Comparison of ENCODE assay signal across 15 cellular contexts in genomic region chr2:28209312-28209711, GRCh38.
DNase-seq lines count a peak whose midpoint lies in the region; ATAC-seq, FAIRE-seq and TF ChIP-seq lines count a peak whose summit lies in the region.
"Had no signal": no experiment of that assay in that cellular context is flagged by ENCODE, and none has a peak within 500 bp of the region (broad histone marks: within the 10 kb centered on the region; RNA-seq: fewer than 3 reads in every experiment).

No MANE protein-coding gene starts in this region.

- H3K9me3 ChIP-seq in colonic mucosa (no peaks in the 10 kb centered on the region), small intestine (ENCODE audit: control insufficient read depth, low read depth) (no peaks in the 10 kb centered on the region)

- H3K36me3 ChIP-seq in colonic mucosa (no peaks in the 10 kb centered on the region), small intestine (ENCODE audit: control insufficient read depth in 2 of 2, insufficient read depth in 2 of 2, low read length in 2 of 2) (no peaks in the 10 kb centered on the region)

- H3K4me1 Mint-ChIP-seq in natural killer cell treated with Interleukin-12 subunit alpha and Interleukin-12 subunit beta and Interleukin-15 and Interleukin-18, amount 100 ng/mL, for 72 hours (ENCODE audit: low read depth in 2 of 2): peaks cover 5 to 12% of the 10 kb centered on the region in 2 donors
- H3K4me1 Mint-ChIP-seq: B cell, H9 had no signal

- no peaks in the 10 kb centered on the region for H3K27me3 ChIP-seq in colonic mucosa
- no peaks in the 10 kb centered on the region for H3K27me3 ChIP-seq in small intestine (ENCODE audit: control insufficient read depth in 2 of 2, insufficient read depth in 2 of 2, low read length in 2 of 2)

- H3K4me3 ChIP-seq in colonic mucosa (no peak overlapping the region), small intestine (ENCODE audit: low read depth in 1 of 2, low read length in 2 of 2) (no peak overlapping the region), lower leg skin (ENCODE audit: low read depth, poor library complexity, severe bottlenecking) (no peak overlapping the region)

- H3K27ac Mint-ChIP-seq in natural killer cell treated with Interleukin-12 subunit alpha and Interleukin-12 subunit beta and Interleukin-15 and Interleukin-18, amount 100 ng/mL, for 72 hours: no peak overlapping the region
- H3K27ac Mint-ChIP-seq: B cell, H9 had no signal

- H3K9ac ChIP-seq in colonic mucosa (ENCODE audit: low read depth in 2 of 2, low read length in 2 of 2): no peak overlapping the region

- no peaks in the 10 kb centered on the region for H3K9me3 Mint-ChIP-seq in natural killer cell treated with Interleukin-12 subunit alpha and Interleukin-12 subunit beta and Interleukin-15 and Interleukin-18, amount 100 ng/mL, for 72 hours
- H3K9me3 Mint-ChIP-seq: CD4-positive, alpha-beta memory T cell; H9 had no signal

- no peaks in the 10 kb centered on the region for H3K27me3 Mint-ChIP-seq in natural killer cell treated with Interleukin-12 subunit alpha and Interleukin-12 subunit beta and Interleukin-15 and Interleukin-18, amount 100 ng/mL, for 72 hours
- H3K27me3 Mint-ChIP-seq: B cell; CD4-positive, alpha-beta memory T cell had no signal

- H3K36me3 Mint-ChIP-seq in natural killer cell treated with Interleukin-12 subunit alpha and Interleukin-12 subunit beta and Interleukin-15 and Interleukin-18, amount 100 ng/mL, for 72 hours: no peaks in the 10 kb centered on the region

- peak; percentile 91 for FAIRE-seq in small intestine (lab: Jason Lieb, UNC)

- DNase-seq in LoVo (ENCODE audit: low spot score) (peak; percentile 81), colonic mucosa (peak; percentile 58), glomerular visceral epithelial cell (ENCODE audit: extremely low spot score) (peak; percentile 40), small intestine (peak; percentile 98), lower leg skin (ENCODE audit: low spot score in 2 of 2) (no peak), GM20000 (ENCODE audit: low spot score) (no peak)
- no peak for DNase-seq in natural killer cell treated with Interleukin-12 subunit alpha and Interleukin-12 subunit beta and Interleukin-15 and Interleukin-18, amount 100 ng/mL, for 72 hours (ENCODE audit: low spot score)
- DNase-seq: CD4-positive, alpha-beta memory T cell; EL; H9; NCI-H1436 treated with DMSO at 0.1 percent for 48 hours; NCI-H345; NCI-H69 had no signal

- intact Hi-C loops in colonic mucosa (cut with DNase I) (no loop called here), lower leg skin (cut with DNase I; ENCODE audit: low total_unique reads) (no loop called here)

- no peaks in the 10 kb centered on the region for H3K4me1 ChIP-seq in colonic mucosa
- peaks cover 3 to 12% of the 10 kb centered on the region in 2 donors for H3K4me1 ChIP-seq in small intestine (ENCODE audit: control insufficient read depth in 2 of 2, insufficient read depth in 1 of 2, low read depth in 1 of 2, low read length in 1 of 2)

- TF ChIP-seq CTCF in colonic mucosa (IDR thresholded peaks at IDR 0.05) (no peak), lower leg skin (IDR thresholded peaks at IDR 0.05) (no peak), GM20000 (IDR thresholded peaks at IDR 0.05; ENCODE audit: extremely low read depth, missing control alignments) (no peak)

- no peak for TF ChIP-seq POLR2A in lower leg skin (IDR thresholded peaks at IDR 0.05)

- H3K27ac ChIP-seq in colonic mucosa (no peak overlapping the region), small intestine (ENCODE audit: low read depth in 1 of 2, low read length in 1 of 2) (peak overlapping the region; percentile 75 to 87)

- no peak for ATAC-seq in natural killer cell treated with Interleukin-12 subunit alpha and Interleukin-12 subunit beta and Interleukin-15 and Interleukin-18, amount 100 ng/mL, for 72 hours
- no peak for ATAC-seq in GM19467 (IDR thresholded peaks at IDR 0.05; ENCODE audit: unreplicated experiment)

- 13 to 58% (median 54%) methylated on average over 3 of the region's 3 CpGs for WGBS in small intestine, 3 donors
- WGBS in lower leg skin, 2 donors: 86% methylated on average over 3 of the region's 3 CpGs

- no peak overlapping the region for H3K4me3 Mint-ChIP-seq in natural killer cell treated with Interleukin-12 subunit alpha and Interleukin-12 subunit beta and Interleukin-15 and Interleukin-18, amount 100 ng/mL, for 72 hours
- H3K4me3 Mint-ChIP-seq: B cell; CD4-positive, alpha-beta memory T cell; H9 had no signal

Comparison
In these comparisons a context has a peak if more than half of its experiments do, and no peak if none do; other contexts are left out.
1. DNase-seq: peak in LoVo (single experiment), colonic mucosa (single experiment), glomerular visceral epithelial cell (single experiment) and small intestine (single experiment); none in lower leg skin (0 of 2), natural killer cell treated with Interleukin-12 subunit alpha and Interleukin-12 subunit beta and Interleukin-15 and Interleukin-18, amount 100 ng/mL, for 72 hours (single experiment) and GM20000 (single experiment).